11 cellular contexts compared by ENCODE assay signal in the genomic region with DNA sequence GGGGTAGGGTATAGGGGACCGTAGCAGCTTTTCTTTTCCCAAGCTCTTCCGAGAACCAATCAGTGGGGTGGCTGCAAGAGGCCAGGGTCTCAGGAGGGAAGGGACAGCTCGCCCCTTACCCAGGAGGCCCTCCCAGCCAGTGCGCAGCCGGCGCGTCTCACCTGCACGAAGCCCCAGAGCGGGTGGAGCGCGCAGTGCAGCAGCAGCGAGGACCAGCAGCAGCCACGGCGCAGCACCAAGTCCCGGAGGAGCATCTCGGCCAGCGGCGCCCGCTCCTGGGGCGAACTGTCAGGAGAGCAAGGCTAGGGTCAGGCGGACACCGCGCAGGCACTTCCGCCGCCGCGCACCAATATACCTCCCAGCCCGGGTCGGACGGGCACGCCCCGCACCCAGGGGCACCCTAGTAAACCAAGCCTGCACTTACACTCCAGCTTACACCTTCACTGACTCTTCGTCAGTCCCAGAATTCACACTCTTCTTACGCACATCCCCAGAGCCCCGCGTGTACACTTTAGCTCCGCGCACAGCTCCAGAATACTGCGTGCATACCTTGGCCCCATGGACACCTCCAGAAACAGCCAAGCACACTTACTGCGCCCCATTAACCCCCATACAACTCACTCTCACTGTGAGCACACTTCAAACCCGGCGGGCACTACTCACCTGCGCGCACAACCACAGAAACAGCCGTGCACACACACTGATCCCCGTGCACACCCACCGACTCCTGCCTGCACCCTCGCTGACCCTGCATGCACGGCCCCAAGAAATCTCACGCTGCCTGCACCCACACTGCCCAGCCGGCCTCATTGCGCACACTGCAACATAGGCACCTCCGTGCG. TPM values are rescaled to one million over a fixed set of nuclear protein-coding genes. Genes with fewer than 3 reads are reported as not detected.
A peak's percentile ranks its signal among the peaks of the same experiment; 100 is the strongest.
DNase-seq lines count a peak whose midpoint lies in the region; ATAC-seq, FAIRE-seq and TF ChIP-seq lines count a peak whose summit lies in the region.
"Had no signal": no experiment of that assay in that cellular context is flagged by ENCODE, and none has a peak within 500 bp of the region (broad histone marks: within the 10 kb centered on the region; RNA-seq: fewer than 3 reads in every experiment).

No MANE protein-coding gene starts in this region.

- no peaks in the 10 kb centered on the region for H3K36me3 ChIP-seq in HUES48 (ENCODE audit: control insufficient read depth, insufficient read depth, low read length)
- no peaks in the 10 kb centered on the region for H3K36me3 ChIP-seq in HepG2 (replicated peaks in 1 of 2; ENCODE audit: control insufficient read depth in 1 of 2, insufficient read depth in 2 of 2, low read length in 2 of 2)
- H3K36me3 ChIP-seq in smooth muscle cell (ENCODE audit: low read depth): no peaks in the 10 kb centered on the region
- H3K36me3 ChIP-seq: thyroid gland had no signal

- H3K27me3 ChIP-seq in HUES48 (ENCODE audit: control insufficient read depth, insufficient read depth, low read length): peaks cover 32% of the 10 kb centered on the region
- peaks cover 0 to 15% of the 10 kb centered on the region in 2 experiments; a peak in 2 of 5 replicates for H3K27me3 ChIP-seq in HepG2 (ENCODE audit: control insufficient read depth in 1 of 2, insufficient read depth in 2 of 2, low read length in 2 of 2)
- peaks cover 82% of the 10 kb centered on the region for H3K27me3 ChIP-seq in smooth muscle cell (ENCODE audit: low read depth)
- H3K27me3 ChIP-seq: thyroid gland had no signal

- peak overlapping the region; percentile 94 for H3K4me2 ChIP-seq in HepG2 (ENCODE audit: low read depth, low read length)
- peak overlapping the region; percentile 88 for H3K4me2 ChIP-seq in smooth muscle cell

- peaks cover 8% of the 10 kb centered on the region for H3K4me1 ChIP-seq in HUES48 (ENCODE audit: control insufficient read depth, insufficient read depth, low read length)
- H3K4me1 ChIP-seq in HepG2 (ENCODE audit: insufficient read depth, low read length): peaks cover 46% of the 10 kb centered on the region
- H3K4me1 ChIP-seq in smooth muscle cell (ENCODE audit: low read depth): peaks cover 12% of the 10 kb centered on the region

- H3K4me1 Mint-ChIP-seq in chondrocyte (ENCODE audit: low read depth): peaks cover 10% of the 10 kb centered on the region
- peaks cover 5% of the 10 kb centered on the region for H3K4me1 Mint-ChIP-seq in activated T-cell treated with anti-CD3 and anti-CD28 coated beads, Interleukin-2, amount 50 U/mL, for 24 hours (ENCODE audit: low read depth)
- H3K4me1 Mint-ChIP-seq: activated naive CD4-positive, alpha-beta T cell treated with anti-CD3 and anti-CD28 coated beads, Interleukin-2, amount 50 U/mL, for 24 hours had no signal

- H3K79me2 ChIP-seq in HepG2 (ENCODE audit: insufficient read depth, low read length) (no peaks in the 10 kb centered on the region), smooth muscle cell (ENCODE audit: low read depth) (no peaks in the 10 kb centered on the region)

- POLR2A ChIA-PET in HepG2 (lab: Yijun Ruan, JAX): interaction anchor here (1.1 to 1.9 kb wide), 2 partner anchors 9 to 13 kb away, joined by 3 to 5 read pairs; no protein-coding TSS in a partner anchor

- H2AFZ ChIP-seq in HepG2 (ENCODE audit: low read length) (no peak overlapping the region), smooth muscle cell (ENCODE audit: low read depth) (peak overlapping the region; percentile 58)

- peak overlapping the region; percentile 40 for H3K4me3 Mint-ChIP-seq in chondrocyte (ENCODE audit: unreplicated experiment)
- H3K4me3 Mint-ChIP-seq in activated T-cell treated with anti-CD3 and anti-CD28 coated beads, Interleukin-2, amount 50 U/mL, for 24 hours: no peak overlapping the region
- H3K4me3 Mint-ChIP-seq: activated naive CD4-positive, alpha-beta T cell treated with anti-CD3 and anti-CD28 coated beads, Interleukin-2, amount 50 U/mL, for 24 hours had no signal

- no peaks in the 10 kb centered on the region for H3K36me3 Mint-ChIP-seq in chondrocyte (ENCODE audit: low read depth)
- H3K36me3 Mint-ChIP-seq in activated T-cell treated with anti-CD3 and anti-CD28 coated beads, Interleukin-2, amount 50 U/mL, for 24 hours (ENCODE audit: low read depth): no peaks in the 10 kb centered on the region
- H3K36me3 Mint-ChIP-seq: activated naive CD4-positive, alpha-beta T cell treated with anti-CD3 and anti-CD28 coated beads, Interleukin-2, amount 50 U/mL, for 24 hours had no signal

- H3K4me3 ChIP-seq in HUES48 (ENCODE audit: low read depth, low read length): peak overlapping the region; percentile 67
- peak overlapping the region; percentile 52 to 71 (median 56) for H3K4me3 ChIP-seq in HepG2 (replicated peaks in 1 of 3; ENCODE audit: insufficient read depth in 1 of 3, low read depth in 2 of 3, low read length in 3 of 3)
- peak overlapping the region; percentile 52 for H3K4me3 ChIP-seq in smooth muscle cell

- no peak overlapping the region for H3K9ac ChIP-seq in HUES48 (ENCODE audit: low read depth, low read length)
- peak overlapping the region; percentile 33; the same call in 1 of the 2 replicates for H3K9ac ChIP-seq in HepG2 (ENCODE audit: insufficient read depth, low read depth, low read length)
- H3K9ac ChIP-seq in smooth muscle cell (ENCODE audit: low read depth): no peak overlapping the region

- H3K27me3 Mint-ChIP-seq in chondrocyte (ENCODE audit: low read depth): peaks cover 67% of the 10 kb centered on the region
- H3K27me3 Mint-ChIP-seq in activated T-cell treated with anti-CD3 and anti-CD28 coated beads, Interleukin-2, amount 50 U/mL, for 24 hours: peaks cover 72% of the 10 kb centered on the region

- H3K27ac ChIP-seq in HUES48 (ENCODE audit: low read depth, low read length) (no peak overlapping the region), HepG2 (ENCODE audit: extremely low read length, insufficient read depth, low read length) (no peak overlapping the region), smooth muscle cell (ENCODE audit: low read depth) (no peak overlapping the region)

- intact Hi-C loops in HepG2 (cut with micrococcal nuclease; ENCODE audit: unreplicated experiment): loop anchor here (1.0 to 10.0 kb wide), 3 partner anchors 9 to 130 kb away; no protein-coding TSS in a partner anchor

- in situ Hi-C loops in HepG2 (cut with HindIII; ENCODE audit: extremely low pct_ligation_motif_present, low pct_unique_long_range_greater_than_20kb): no loop called here

- ATAC-seq in HepG2: peak; percentile 61

- no peaks in the 10 kb centered on the region for H3K9me3 Mint-ChIP-seq in chondrocyte (ENCODE audit: low read depth)
- no peaks in the 10 kb centered on the region for H3K9me3 Mint-ChIP-seq in activated T-cell treated with anti-CD3 and anti-CD28 coated beads, Interleukin-2, amount 50 U/mL, for 24 hours
- H3K9me3 Mint-ChIP-seq: activated naive CD4-positive, alpha-beta T cell treated with anti-CD3 and anti-CD28 coated beads, Interleukin-2, amount 50 U/mL, for 24 hours had no signal

- DNase-seq in chondrocyte (ENCODE audit: low spot score) (no peak), HepG2 (ENCODE audit: low spot score) (no peak), smooth muscle cell (lab: John Stamatoyannopoulos, UW; ENCODE audit: unreplicated experiment) (no peak), CD1c-positive myeloid dendritic cell (ENCODE audit: extremely low spot score) (no peak), NCI-H1436 (lab: John Stamatoyannopoulos, UW) (no peak), NCI-H1417 (lab: John Stamatoyannopoulos, UW) (no peak)
- no peak for DNase-seq in activated T-cell treated with anti-CD3 and anti-CD28 coated beads, Interleukin-2, amount 50 U/mL, for 24 hours

- 16% methylated on average over 22 of the region's 54 CpGs for WGBS in HepG2 (ENCODE audit: low lambda C conversion rate)
- 7% methylated on average over 52 of the region's 54 CpGs for WGBS in smooth muscle cell (ENCODE audit: low lambda C conversion rate)

- CTCF ChIA-PET in HepG2 (lab: Yijun Ruan, JAX; ENCODE audit: low intra/inter-chr PET ratio, low total read pairs): no interaction called here

- TF ChIP-seq RAD21 in HepG2 (CRISPR knock-in tag; IDR thresholded peaks at IDR 0.05): no peak

- H3K9me3 ChIP-seq in HUES48 (ENCODE audit: control insufficient read depth, insufficient read depth, low read length): no peaks in the 10 kb centered on the region
- no peaks in the 10 kb centered on the region for H3K9me3 ChIP-seq in HepG2 (ENCODE audit: low read length)
- no peaks in the 10 kb centered on the region for H3K9me3 ChIP-seq in smooth muscle cell (replicated peaks; ENCODE audit: low read depth)
- H3K9me3 ChIP-seq: thyroid gland had no signal

- FAIRE-seq in HepG2 (lab: Jason Lieb, UNC): no peak

- TF ChIP-seq EP300 in HepG2 (IDR thresholded peaks at IDR 0.05; ENCODE audit: low read depth in 2 of 2, low read length in 2 of 2) (no peak), HepG2 (CRISPR knock-in tag; IDR thresholded peaks at IDR 0.05; ENCODE audit: borderline replicate concordance) (no peak)

- H4K20me1 ChIP-seq in HepG2 (ENCODE audit: insufficient read depth, low read length): no peaks in the 10 kb centered on the region
- H4K20me1 ChIP-seq in smooth muscle cell (ENCODE audit: low read depth): no peaks in the 10 kb centered on the region

- no TSS peak for BruUV-seq in HepG2 (replicated peaks; lab: Mats Ljungman, UMichigan)

- H3K27ac Mint-ChIP-seq in chondrocyte (ENCODE audit: unreplicated experiment): no peak overlapping the region
- no peak overlapping the region for H3K27ac Mint-ChIP-seq in activated T-cell treated with anti-CD3 and anti-CD28 coated beads, Interleukin-2, amount 50 U/mL, for 24 hours
- H3K27ac Mint-ChIP-seq: activated naive CD4-positive, alpha-beta T cell treated with anti-CD3 and anti-CD28 coated beads, Interleukin-2, amount 50 U/mL, for 24 hours had no signal

- no peak for TF ChIP-seq POLR2A in HepG2 (IDR thresholded peaks at IDR 0.05; ENCODE audit: insufficient read depth in 1 of 2, low read depth in 2 of 2, low read length in 2 of 2)

- H3F3A ChIP-seq in smooth muscle cell (ENCODE audit: low read depth): no peaks in the 10 kb centered on the region

- TF ChIP-seq CTCF in chondrocyte (IDR thresholded peaks at IDR 0.05) (no peak), HepG2 (CRISPR knock-in tag; IDR thresholded peaks at IDR 0.05) (no peak), smooth muscle cell (IDR thresholded peaks at IDR 0.05; ENCODE audit: borderline replicate concordance, insufficient read depth, poor library complexity, severe bottlenecking) (no peak)

RNA-seq across cellular contexts. Expression of a gene that starts 0.6 kb away (rescaled TPM):
- total RNA-seq in chondrocyte: not detected in 3 replicates
- 3.2 and 3.8 TPM in 2 replicates for total RNA-seq in HepG2 (2016; rRNA removed; fragmentation: Illumina TruSeq; extraction: Trizol)
- 0.97 and 1.0 TPM in 2 replicates for total RNA-seq in HepG2 (2016; cell fraction: cytosol; rRNA removed; fragmentation: Illumina TruSeq; extraction: Trizol; ENCODE audit: low read depth)
- 3.1 and 3.2 TPM in 2 replicates for total RNA-seq in HepG2 (2016; cell fraction: insoluble cytoplasmic fraction; rRNA removed; fragmentation: Illumina TruSeq; extraction: Trizol)
- 3.4 and 3.6 TPM in 2 replicates for total RNA-seq in HepG2 (2016; cell fraction: membrane; rRNA removed; fragmentation: Illumina TruSeq; extraction: Trizol)
- total RNA-seq in HepG2 (2016; cell fraction: nucleus; rRNA removed; fragmentation: Illumina TruSeq; extraction: Trizol): 5.7 and 5.9 TPM in 2 replicates
- polyA plus RNA-seq in HepG2 (2011; rRNA removed): 1.9 and 2.4 TPM in 2 replicates
- polyA plus RNA-seq in HepG2 (2011; cell fraction: cytosol; rRNA removed): 1.3 and 1.7 TPM in 2 replicates
- 3.0 and 4.2 TPM in 2 replicates for polyA plus RNA-seq in HepG2 (2011; cell fraction: nucleus; rRNA removed)
- polyA plus RNA-seq in HepG2 (2012): 0.46 and 2.5 TPM in 2 replicates
- 1.5 and 1.7 TPM in 2 replicates for polyA plus RNA-seq in HepG2 (2016; cell fraction: cytosol; fragmentation: Illumina TruSeq; extraction: Trizol; ENCODE audit: low read depth)
- 8.0 and 11.5 TPM in 2 replicates for polyA plus RNA-seq in HepG2 (2016; cell fraction: insoluble cytoplasmic fraction; fragmentation: Illumina TruSeq; extraction: Trizol; ENCODE audit: low read depth)
- polyA plus RNA-seq in HepG2 (2016; cell fraction: membrane; fragmentation: Illumina TruSeq; extraction: Trizol; ENCODE audit: low read depth): 5.7 and 6.3 TPM in 2 replicates
- 20.8 and 22.3 TPM in 2 replicates for polyA plus RNA-seq in HepG2 (2016; cell fraction: nucleus; fragmentation: Illumina TruSeq; extraction: Trizol; ENCODE audit: insufficient read depth, low read depth)
- 3.4 TPM in 1 of 2 replicates, not detected in the other for polyA minus RNA-seq in HepG2 (2011; rRNA and poly(A)+ RNA removed; ENCODE audit: low replicate concordance)
- 1.7 and 1.8 TPM in 2 replicates for polyA minus RNA-seq in HepG2 (2011; cell fraction: cytosol; rRNA and poly(A)+ RNA removed)
- 1.5 and 1.8 TPM in 2 replicates for polyA minus RNA-seq in HepG2 (2011; cell fraction: nucleus; rRNA and poly(A)+ RNA removed)
- total RNA-seq in smooth muscle cell: 0.18 TPM in 1 of 2 replicates, not detected in the other
- polyA plus RNA-seq in smooth muscle cell: not detected in 2 replicates
- total RNA-seq: mononuclear cell had no signal
